ENCODE assay signal across 17 cellular contexts in genomic region chr20:20552076-20552475, GRCh38.
A peak's percentile ranks its signal among the peaks of the same experiment; 100 is the strongest.
DNase-seq lines count a peak whose midpoint lies in the region; ATAC-seq and TF ChIP-seq lines count a peak whose summit lies in the region.
"Had no signal": no experiment of that assay in that cellular context is flagged by ENCODE, and none has a peak within 500 bp of the region (broad histone marks: within the 10 kb centered on the region; RNA-seq: fewer than 3 reads in every experiment).

No MANE protein-coding gene starts in this region.

- H3K4me1 ChIP-seq in RWPE2 (ENCODE audit: insufficient read depth, poor library complexity, severe bottlenecking) (peaks cover 45% of the 10 kb centered on the region), right atrium auricular region (no peaks in the 10 kb centered on the region)

- H3K4me3 ChIP-seq in RWPE2 (ENCODE audit: severe bottlenecking) (no peak overlapping the region), right atrium auricular region (no peak overlapping the region)
- H3K4me3 ChIP-seq: dorsolateral prefrontal cortex, gastrocnemius medialis, GM23338 had no signal

- H3K9me3 ChIP-seq in RWPE2 (ENCODE audit: severe bottlenecking) (no peaks in the 10 kb centered on the region), right atrium auricular region (peaks cover 0 to 9% of the 10 kb centered on the region in 2 donors)
- H3K9me3 ChIP-seq: gastrocnemius medialis had no signal

- intact Hi-C loops in Right ventricle myocardium inferior (cut with DNase I), result no loop called here

- H3K27ac ChIP-seq in RWPE2 (ENCODE audit: poor library complexity, severe bottlenecking), result peak overlapping the region; percentile 97
- no peak overlapping the region for H3K27ac ChIP-seq in right atrium auricular region
- H3K27ac ChIP-seq: gastrocnemius medialis had no signal

- no peak for TF ChIP-seq CTCF in RWPE2 (IDR thresholded peaks at IDR 0.05; ENCODE audit: poor library complexity, severe bottlenecking)
- no peak for TF ChIP-seq CTCF in right atrium auricular region (IDR thresholded peaks at IDR 0.05)

- H3K36me3 ChIP-seq in RWPE2 (ENCODE audit: low read depth) (no peaks in the 10 kb centered on the region), right atrium auricular region (no peaks in the 10 kb centered on the region)

- ATAC-seq in RWPE2 (ENCODE audit: low read depth) (no peak), Right ventricle myocardium inferior (no peak)
- ATAC-seq: gastrocnemius medialis, GM23338, left cardiac atrium, SK-N-SH treated with all-trans-retinoic acid at 6 μM for 48 hours had no signal

- H3K27me3 ChIP-seq in RWPE2 (ENCODE audit: insufficient read depth, poor library complexity, severe bottlenecking), result no peaks in the 10 kb centered on the region
- no peaks in the 10 kb centered on the region for H3K27me3 ChIP-seq in right atrium auricular region
- H3K27me3 ChIP-seq: dorsolateral prefrontal cortex, gastrocnemius medialis had no signal

- DNase-seq in NCI-H345 (lab: John Stamatoyannopoulos, UW) (peak; percentile 34), NCI-H345 treated with DMSO at 0.1 percent for 48 hours (lab: John Stamatoyannopoulos, UW; ENCODE audit: unreplicated experiment) (no peak), NCI-H2227 treated with DMSO at 0.1 percent for 48 hours (lab: John Stamatoyannopoulos, UW) (peak; percentile 49), RWPE2 (ENCODE audit: low spot score) (no peak), amygdala (lab: John Stamatoyannopoulos, UW) (no peak), putamen (ENCODE audit: low spot score) (no peak), Right ventricle myocardium inferior (ENCODE audit: missing footprints) (no peak), right atrium auricular region (ENCODE audit: low spot score) (no peak)
- DNase-seq: gastrocnemius medialis; Karpas-422; left cardiac atrium; NCI-H187; stimulated activated CD4-positive, alpha-beta T cell treated with anti-CD3 and anti-CD28 coated beads, Interleukin-12 subunit alpha, Interleukin-12 subunit beta, amount 100 ng/mL, for 4 hours; T-helper 9 cell had no signal

Comparison
In these comparisons a context has a peak if more than half of its experiments do, and no peak if none do; other contexts are left out.
1. DNase-seq: peak in NCI-H345 (single experiment) and NCI-H2227 treated with DMSO at 0.1 percent for 48 hours (single experiment); none in NCI-H345 treated with DMSO at 0.1 percent for 48 hours (single experiment), RWPE2 (single experiment), amygdala (0 of 56), putamen (single experiment), Right ventricle myocardium inferior (single experiment) and right atrium auricular region (single experiment).